Comparison of ENCODE assay signal across 1 cellular context in the genomic region with DNA sequence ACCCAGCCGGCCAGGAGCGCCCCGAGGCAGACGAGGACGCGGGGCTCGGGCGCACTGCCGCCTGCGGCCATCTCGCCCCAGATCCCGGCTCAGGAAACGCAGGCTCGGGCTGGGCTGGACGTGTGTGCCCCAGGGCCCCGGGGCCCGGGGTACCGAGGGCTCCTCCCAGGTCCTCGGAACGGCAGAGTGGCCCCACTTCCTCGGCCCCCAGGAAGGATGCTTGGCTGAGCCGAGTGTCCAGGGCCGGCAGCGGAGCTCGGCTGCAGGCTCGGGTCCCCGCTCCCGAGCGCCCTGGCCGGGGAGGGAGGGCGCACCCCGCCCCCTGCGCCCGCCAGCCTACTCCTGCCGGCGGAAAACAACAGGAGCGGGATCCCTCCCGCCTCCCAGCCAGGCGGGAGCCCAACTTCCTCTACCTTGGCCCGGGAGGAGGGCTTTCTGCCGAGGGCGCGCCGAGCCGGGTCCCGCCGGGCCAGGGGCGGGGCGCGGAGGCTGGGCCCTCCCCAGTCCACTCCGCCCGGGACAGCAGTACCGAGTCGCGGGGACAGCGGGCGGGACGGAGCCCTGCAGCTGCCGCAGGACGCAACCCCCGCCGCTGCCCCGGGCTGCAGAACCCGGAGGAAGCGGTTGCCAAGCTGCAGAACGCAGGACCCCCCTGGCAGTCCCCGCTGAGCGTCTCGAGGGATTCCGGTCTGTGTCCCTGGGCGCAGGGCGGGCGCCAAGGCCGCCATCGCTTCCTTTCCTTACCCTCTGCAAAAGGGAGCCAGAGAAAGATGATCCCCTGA.
A peak's percentile ranks its signal among the peaks of the same experiment; 100 is the strongest.
TF ChIP-seq lines count a peak whose summit lies in the region.

A gene with protein sequence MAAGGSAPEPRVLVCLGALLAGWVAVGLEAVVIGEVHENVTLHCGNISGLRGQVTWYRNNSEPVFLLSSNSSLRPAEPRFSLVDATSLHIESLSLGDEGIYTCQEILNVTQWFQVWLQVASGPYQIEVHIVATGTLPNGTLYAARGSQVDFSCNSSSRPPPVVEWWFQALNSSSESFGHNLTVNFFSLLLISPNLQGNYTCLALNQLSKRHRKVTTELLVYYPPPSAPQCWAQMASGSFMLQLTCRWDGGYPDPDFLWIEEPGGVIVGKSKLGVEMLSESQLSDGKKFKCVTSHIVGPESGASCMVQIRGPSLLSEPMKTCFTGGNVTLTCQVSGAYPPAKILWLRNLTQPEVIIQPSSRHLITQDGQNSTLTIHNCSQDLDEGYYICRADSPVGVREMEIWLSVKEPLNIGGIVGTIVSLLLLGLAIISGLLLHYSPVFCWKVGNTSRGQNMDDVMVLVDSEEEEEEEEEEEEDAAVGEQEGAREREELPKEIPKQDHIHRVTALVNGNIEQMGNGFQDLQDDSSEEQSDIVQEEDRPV (minus strand): TSS at position 411 of the 782 bp plus-strand sequence. CDS start 340 bp downstream, at position 71.

TF ChIP-seq in K562, 482 proteins besides CTCF, POLR2A, EP300 and RAD21 (continued from another document and continues in another):
- TF ChIP-seq, protein P1, sequence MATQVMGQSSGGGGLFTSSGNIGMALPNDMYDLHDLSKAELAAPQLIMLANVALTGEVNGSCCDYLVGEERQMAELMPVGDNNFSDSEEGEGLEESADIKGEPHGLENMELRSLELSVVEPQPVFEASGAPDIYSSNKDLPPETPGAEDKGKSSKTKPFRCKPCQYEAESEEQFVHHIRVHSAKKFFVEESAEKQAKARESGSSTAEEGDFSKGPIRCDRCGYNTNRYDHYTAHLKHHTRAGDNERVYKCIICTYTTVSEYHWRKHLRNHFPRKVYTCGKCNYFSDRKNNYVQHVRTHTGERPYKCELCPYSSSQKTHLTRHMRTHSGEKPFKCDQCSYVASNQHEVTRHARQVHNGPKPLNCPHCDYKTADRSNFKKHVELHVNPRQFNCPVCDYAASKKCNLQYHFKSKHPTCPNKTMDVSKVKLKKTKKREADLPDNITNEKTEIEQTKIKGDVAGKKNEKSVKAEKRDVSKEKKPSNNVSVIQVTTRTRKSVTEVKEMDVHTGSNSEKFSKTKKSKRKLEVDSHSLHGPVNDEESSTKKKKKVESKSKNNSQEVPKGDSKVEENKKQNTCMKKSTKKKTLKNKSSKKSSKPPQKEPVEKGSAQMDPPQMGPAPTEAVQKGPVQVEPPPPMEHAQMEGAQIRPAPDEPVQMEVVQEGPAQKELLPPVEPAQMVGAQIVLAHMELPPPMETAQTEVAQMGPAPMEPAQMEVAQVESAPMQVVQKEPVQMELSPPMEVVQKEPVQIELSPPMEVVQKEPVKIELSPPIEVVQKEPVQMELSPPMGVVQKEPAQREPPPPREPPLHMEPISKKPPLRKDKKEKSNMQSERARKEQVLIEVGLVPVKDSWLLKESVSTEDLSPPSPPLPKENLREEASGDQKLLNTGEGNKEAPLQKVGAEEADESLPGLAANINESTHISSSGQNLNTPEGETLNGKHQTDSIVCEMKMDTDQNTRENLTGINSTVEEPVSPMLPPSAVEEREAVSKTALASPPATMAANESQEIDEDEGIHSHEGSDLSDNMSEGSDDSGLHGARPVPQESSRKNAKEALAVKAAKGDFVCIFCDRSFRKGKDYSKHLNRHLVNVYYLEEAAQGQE (CRISPR knock-in tag; IDR thresholded peaks at IDR 0.05; ENCODE audit: low read depth): 0 out of 2 replicates have a peak, but pooled peaks have one; percentile 27
- peak; percentile 68 for TF ChIP-seq CHD1 (IDR thresholded peaks at IDR 0.05; ENCODE audit: low read length)
- no peak for TF ChIP-seq ZNF253 (CRISPR knock-in tag; conservative IDR thresholded peaks at IDR 0.05)
- TF ChIP-seq, protein P2, sequence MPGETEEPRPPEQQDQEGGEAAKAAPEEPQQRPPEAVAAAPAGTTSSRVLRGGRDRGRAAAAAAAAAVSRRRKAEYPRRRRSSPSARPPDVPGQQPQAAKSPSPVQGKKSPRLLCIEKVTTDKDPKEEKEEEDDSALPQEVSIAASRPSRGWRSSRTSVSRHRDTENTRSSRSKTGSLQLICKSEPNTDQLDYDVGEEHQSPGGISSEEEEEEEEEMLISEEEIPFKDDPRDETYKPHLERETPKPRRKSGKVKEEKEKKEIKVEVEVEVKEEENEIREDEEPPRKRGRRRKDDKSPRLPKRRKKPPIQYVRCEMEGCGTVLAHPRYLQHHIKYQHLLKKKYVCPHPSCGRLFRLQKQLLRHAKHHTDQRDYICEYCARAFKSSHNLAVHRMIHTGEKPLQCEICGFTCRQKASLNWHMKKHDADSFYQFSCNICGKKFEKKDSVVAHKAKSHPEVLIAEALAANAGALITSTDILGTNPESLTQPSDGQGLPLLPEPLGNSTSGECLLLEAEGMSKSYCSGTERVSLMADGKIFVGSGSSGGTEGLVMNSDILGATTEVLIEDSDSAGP (CRISPR knock-in tag; IDR thresholded peaks at IDR 0.05): no peak
- TF ChIP-seq SAP30 (IDR thresholded peaks at IDR 0.05; ENCODE audit: borderline replicate concordance, insufficient read depth, low read depth, low read length, poor library complexity, severe bottlenecking): peak; percentile 35
- TF ChIP-seq, protein P3, sequence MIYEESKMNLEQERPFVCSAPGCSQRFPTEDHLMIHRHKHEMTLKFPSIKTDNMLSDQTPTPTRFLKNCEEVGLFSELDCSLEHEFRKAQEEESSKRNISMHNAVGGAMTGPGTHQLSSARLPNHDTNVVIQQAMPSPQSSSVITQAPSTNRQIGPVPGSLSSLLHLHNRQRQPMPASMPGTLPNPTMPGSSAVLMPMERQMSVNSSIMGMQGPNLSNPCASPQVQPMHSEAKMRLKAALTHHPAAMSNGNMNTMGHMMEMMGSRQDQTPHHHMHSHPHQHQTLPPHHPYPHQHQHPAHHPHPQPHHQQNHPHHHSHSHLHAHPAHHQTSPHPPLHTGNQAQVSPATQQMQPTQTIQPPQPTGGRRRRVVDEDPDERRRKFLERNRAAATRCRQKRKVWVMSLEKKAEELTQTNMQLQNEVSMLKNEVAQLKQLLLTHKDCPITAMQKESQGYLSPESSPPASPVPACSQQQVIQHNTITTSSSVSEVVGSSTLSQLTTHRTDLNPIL (CRISPR knock-in tag; IDR thresholded peaks at IDR 0.05): no peak
- no peak for TF ChIP-seq HSF4 (CRISPR knock-in tag; IDR thresholded peaks at IDR 0.05; ENCODE audit: borderline replicate concordance)
- no peak for TF ChIP-seq KDM4B (IDR thresholded peaks at IDR 0.05; ENCODE audit: borderline replicate concordance in 2 of 2, low read depth in 1 of 2)
- no peak for TF ChIP-seq MAFK (IDR thresholded peaks at IDR 0.05; ENCODE audit: low read length)
- no peak for TF ChIP-seq HIVEP1 (CRISPR knock-in tag; IDR thresholded peaks at IDR 0.05)
- no peak for TF ChIP-seq ATF1 (CRISPR knock-in tag; IDR thresholded peaks at IDR 0.05)
- no peak for TF ChIP-seq ATF1 (tag; IDR thresholded peaks at IDR 0.05)
- no peak for TF ChIP-seq BDP1 (IDR thresholded peaks at IDR 0.05; ENCODE audit: insufficient read depth, insufficient read length)
- TF ChIP-seq ZNF41 (CRISPR knock-in tag; conservative IDR thresholded peaks at IDR 0.05): no peak
- TF ChIP-seq FOXJ2 (tag; IDR thresholded peaks at IDR 0.05): no peak
- TF ChIP-seq RBBP5 (IDR thresholded peaks at IDR 0.05; ENCODE audit: borderline replicate concordance, insufficient read depth, low read length, poor library complexity, severe bottlenecking): peak; percentile 42
- TF ChIP-seq SOX6 (IDR thresholded peaks at IDR 0.05): no peak
- no peak for TF ChIP-seq PHB (CRISPR knock-in tag; IDR thresholded peaks at IDR 0.05)
- no peak for TF ChIP-seq ZNF780A (CRISPR knock-in tag; IDR thresholded peaks at IDR 0.05)
- 0 out of 2 replicates have a peak, but pooled peaks have one; percentile 45 for TF ChIP-seq CTBP1 (IDR thresholded peaks at IDR 0.05; ENCODE audit: borderline replicate concordance)
- TF ChIP-seq ZFX (CRISPR knock-in tag; IDR thresholded peaks at IDR 0.05): peak; percentile 77
- TF ChIP-seq, protein P4, sequence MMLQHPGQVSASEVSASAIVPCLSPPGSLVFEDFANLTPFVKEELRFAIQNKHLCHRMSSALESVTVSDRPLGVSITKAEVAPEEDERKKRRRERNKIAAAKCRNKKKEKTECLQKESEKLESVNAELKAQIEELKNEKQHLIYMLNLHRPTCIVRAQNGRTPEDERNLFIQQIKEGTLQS (IDR thresholded peaks at IDR 0.05): no peak
- TF ChIP-seq, protein P4 (CRISPR knock-in tag; conservative IDR thresholded peaks at IDR 0.05): no peak
- TF ChIP-seq ETV5 (CRISPR knock-in tag; IDR thresholded peaks at IDR 0.05; ENCODE audit: low read depth): no peak
- TF ChIP-seq, protein P5, sequence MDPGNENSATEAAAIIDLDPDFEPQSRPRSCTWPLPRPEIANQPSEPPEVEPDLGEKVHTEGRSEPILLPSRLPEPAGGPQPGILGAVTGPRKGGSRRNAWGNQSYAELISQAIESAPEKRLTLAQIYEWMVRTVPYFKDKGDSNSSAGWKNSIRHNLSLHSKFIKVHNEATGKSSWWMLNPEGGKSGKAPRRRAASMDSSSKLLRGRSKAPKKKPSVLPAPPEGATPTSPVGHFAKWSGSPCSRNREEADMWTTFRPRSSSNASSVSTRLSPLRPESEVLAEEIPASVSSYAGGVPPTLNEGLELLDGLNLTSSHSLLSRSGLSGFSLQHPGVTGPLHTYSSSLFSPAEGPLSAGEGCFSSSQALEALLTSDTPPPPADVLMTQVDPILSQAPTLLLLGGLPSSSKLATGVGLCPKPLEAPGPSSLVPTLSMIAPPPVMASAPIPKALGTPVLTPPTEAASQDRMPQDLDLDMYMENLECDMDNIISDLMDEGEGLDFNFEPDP (CRISPR knock-in tag; IDR thresholded peaks at IDR 0.05): no peak
- no peak for TF ChIP-seq ESRRB (CRISPR knock-in tag; IDR thresholded peaks at IDR 0.05; ENCODE audit: borderline replicate concordance)
- TF ChIP-seq NFRKB (IDR thresholded peaks at IDR 0.05; ENCODE audit: low read depth): no peak
- TF ChIP-seq ZNF311 (CRISPR knock-in tag; IDR thresholded peaks at IDR 0.05): no peak
- TF ChIP-seq CSDE1 (IDR thresholded peaks at IDR 0.05): no peak
- TF ChIP-seq, protein P6, sequence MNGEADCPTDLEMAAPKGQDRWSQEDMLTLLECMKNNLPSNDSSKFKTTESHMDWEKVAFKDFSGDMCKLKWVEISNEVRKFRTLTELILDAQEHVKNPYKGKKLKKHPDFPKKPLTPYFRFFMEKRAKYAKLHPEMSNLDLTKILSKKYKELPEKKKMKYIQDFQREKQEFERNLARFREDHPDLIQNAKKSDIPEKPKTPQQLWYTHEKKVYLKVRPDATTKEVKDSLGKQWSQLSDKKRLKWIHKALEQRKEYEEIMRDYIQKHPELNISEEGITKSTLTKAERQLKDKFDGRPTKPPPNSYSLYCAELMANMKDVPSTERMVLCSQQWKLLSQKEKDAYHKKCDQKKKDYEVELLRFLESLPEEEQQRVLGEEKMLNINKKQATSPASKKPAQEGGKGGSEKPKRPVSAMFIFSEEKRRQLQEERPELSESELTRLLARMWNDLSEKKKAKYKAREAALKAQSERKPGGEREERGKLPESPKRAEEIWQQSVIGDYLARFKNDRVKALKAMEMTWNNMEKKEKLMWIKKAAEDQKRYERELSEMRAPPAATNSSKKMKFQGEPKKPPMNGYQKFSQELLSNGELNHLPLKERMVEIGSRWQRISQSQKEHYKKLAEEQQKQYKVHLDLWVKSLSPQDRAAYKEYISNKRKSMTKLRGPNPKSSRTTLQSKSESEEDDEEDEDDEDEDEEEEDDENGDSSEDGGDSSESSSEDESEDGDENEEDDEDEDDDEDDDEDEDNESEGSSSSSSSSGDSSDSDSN (IDR thresholded peaks at IDR 0.05; ENCODE audit: borderline replicate concordance in 1 of 2, low read depth in 2 of 2, low read length in 2 of 2): 0 out of 4 replicates have a peak, but pooled peaks of 1 of the 2 experiments have one; percentile 72
- TF ChIP-seq EZH2 (IDR thresholded peaks at IDR 0.05; ENCODE audit: borderline replicate concordance, low read depth, low read length): no peak
- TF ChIP-seq, protein P7, sequence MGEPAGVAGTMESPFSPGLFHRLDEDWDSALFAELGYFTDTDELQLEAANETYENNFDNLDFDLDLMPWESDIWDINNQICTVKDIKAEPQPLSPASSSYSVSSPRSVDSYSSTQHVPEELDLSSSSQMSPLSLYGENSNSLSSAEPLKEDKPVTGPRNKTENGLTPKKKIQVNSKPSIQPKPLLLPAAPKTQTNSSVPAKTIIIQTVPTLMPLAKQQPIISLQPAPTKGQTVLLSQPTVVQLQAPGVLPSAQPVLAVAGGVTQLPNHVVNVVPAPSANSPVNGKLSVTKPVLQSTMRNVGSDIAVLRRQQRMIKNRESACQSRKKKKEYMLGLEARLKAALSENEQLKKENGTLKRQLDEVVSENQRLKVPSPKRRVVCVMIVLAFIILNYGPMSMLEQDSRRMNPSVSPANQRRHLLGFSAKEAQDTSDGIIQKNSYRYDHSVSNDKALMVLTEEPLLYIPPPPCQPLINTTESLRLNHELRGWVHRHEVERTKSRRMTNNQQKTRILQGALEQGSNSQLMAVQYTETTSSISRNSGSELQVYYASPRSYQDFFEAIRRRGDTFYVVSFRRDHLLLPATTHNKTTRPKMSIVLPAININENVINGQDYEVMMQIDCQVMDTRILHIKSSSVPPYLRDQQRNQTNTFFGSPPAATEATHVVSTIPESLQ (CRISPR knock-in tag; IDR thresholded peaks at IDR 0.05): no peak
- TF ChIP-seq, protein P8, sequence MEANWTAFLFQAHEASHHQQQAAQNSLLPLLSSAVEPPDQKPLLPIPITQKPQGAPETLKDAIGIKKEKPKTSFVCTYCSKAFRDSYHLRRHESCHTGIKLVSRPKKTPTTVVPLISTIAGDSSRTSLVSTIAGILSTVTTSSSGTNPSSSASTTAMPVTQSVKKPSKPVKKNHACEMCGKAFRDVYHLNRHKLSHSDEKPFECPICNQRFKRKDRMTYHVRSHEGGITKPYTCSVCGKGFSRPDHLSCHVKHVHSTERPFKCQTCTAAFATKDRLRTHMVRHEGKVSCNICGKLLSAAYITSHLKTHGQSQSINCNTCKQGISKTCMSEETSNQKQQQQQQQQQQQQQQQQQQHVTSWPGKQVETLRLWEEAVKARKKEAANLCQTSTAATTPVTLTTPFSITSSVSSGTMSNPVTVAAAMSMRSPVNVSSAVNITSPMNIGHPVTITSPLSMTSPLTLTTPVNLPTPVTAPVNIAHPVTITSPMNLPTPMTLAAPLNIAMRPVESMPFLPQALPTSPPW (CRISPR knock-in tag; IDR thresholded peaks at IDR 0.05): peak; percentile 45
- TF ChIP-seq, protein P9, sequence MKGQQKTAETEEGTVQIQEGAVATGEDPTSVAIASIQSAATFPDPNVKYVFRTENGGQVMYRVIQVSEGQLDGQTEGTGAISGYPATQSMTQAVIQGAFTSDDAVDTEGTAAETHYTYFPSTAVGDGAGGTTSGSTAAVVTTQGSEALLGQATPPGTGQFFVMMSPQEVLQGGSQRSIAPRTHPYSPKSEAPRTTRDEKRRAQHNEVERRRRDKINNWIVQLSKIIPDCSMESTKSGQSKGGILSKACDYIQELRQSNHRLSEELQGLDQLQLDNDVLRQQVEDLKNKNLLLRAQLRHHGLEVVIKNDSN (CRISPR knock-in tag; IDR thresholded peaks at IDR 0.05): no peak
- TF ChIP-seq, protein P10, sequence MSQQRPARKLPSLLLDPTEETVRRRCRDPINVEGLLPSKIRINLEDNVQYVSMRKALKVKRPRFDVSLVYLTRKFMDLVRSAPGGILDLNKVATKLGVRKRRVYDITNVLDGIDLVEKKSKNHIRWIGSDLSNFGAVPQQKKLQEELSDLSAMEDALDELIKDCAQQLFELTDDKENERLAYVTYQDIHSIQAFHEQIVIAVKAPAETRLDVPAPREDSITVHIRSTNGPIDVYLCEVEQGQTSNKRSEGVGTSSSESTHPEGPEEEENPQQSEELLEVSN (IDR thresholded peaks at IDR 0.05; ENCODE audit: borderline replicate concordance in 1 of 2, extremely low read depth in 1 of 2, insufficient read depth in 1 of 2, insufficient read length in 1 of 2, low read depth in 1 of 2, low read length in 1 of 2, poor library complexity in 1 of 2, severe bottlenecking in 1 of 2): peak in 1 of 2 experiments; percentile 14
- TF ChIP-seq NFXL1 (CRISPR knock-in tag; IDR thresholded peaks at IDR 0.05): no peak
